14 cellular contexts compared by ENCODE assay signal in the genomic region with DNA sequence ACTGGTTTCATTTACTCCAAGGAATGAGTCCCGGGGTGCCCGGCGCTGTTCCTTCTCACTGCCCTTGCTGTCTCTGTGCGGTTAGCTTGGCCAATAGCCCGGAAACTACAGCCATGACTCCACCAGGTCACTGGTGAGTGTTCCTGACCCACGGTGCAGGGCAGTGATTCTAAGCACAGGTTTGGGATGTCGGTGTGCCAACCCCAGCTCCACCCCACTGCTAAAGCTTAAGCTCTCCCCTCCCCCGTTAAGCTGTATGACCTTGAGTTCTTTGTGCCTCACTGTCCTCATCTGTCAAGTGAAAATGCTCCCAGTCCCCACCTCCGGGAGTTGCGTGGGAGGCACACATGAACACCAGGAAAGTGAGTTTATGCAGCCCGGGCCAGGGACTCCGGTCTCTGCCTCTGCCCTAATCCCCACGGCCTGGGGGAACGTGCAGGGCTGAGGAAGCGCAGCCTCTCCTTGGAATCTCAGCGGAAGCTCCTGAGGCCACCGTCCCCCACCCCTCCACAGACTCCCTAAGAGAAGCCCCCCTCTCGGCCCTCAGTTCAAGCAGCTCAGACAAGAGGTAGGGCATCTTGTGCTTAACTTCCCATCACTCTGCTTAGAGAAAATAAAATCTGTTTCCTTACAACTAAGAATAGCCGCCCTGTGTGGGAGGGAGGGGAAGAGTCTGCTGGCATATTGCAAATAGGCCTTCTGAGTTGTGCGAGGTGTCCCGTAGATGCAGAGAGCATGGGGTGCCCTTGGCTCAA.
DNase-seq lines count a peak whose midpoint lies in the region; ATAC-seq, FAIRE-seq and TF ChIP-seq lines count a peak whose summit lies in the region.
"Had no signal": no experiment of that assay in that cellular context is flagged by ENCODE, and none has a peak within 500 bp of the region (broad histone marks: within the 10 kb centered on the region; RNA-seq: fewer than 3 reads in every experiment).

No MANE protein-coding gene starts in this region.

- H3K4me1 Mint-ChIP-seq in astrocyte (ENCODE audit: low read depth, unreplicated experiment): peaks cover 8% of the 10 kb centered on the region
- H3K4me1 Mint-ChIP-seq: activated B cell treated with CpG ODN at 0.5 μM for 24 hours had no signal

- TF ChIP-seq CTCF in astrocyte (IDR thresholded peaks at IDR 0.05; ENCODE audit: insufficient read depth, low read depth, low read length): no peak

- no peaks in the 10 kb centered on the region for H3K27me3 Mint-ChIP-seq in astrocyte (ENCODE audit: low read depth, unreplicated experiment)

- H2AFZ ChIP-seq in astrocyte (ENCODE audit: low read depth, low read length): peak overlapping the region; percentile 31

- peak; percentile 54 to 73 for ATAC-seq in right cardiac atrium
- ATAC-seq in HG03460 (IDR thresholded peaks at IDR 0.05; ENCODE audit: unreplicated experiment): no peak

- H3K4me3 Mint-ChIP-seq in astrocyte (ENCODE audit: unreplicated experiment): no peak overlapping the region
- H3K4me3 Mint-ChIP-seq: activated B cell treated with CpG ODN at 0.5 μM for 24 hours; activated T-helper 1 cell treated with anti-CD3 and anti-CD28 coated beads, Interleukin-12 subunit alpha, Interleukin-12 subunit beta, Interleukin-2, Interleukin-4 antibody, amounts not matched to agents 30 ng/mL and 10 ng/mL and 1 ng/mL, durations not matched to agents 14 hours and 24 hours and 36 hours; neural crest cell had no signal

- H3K9me3 Mint-ChIP-seq in astrocyte (ENCODE audit: unreplicated experiment): no peaks in the 10 kb centered on the region
- H3K9me3 Mint-ChIP-seq: activated B cell treated with CpG ODN at 0.5 μM for 24 hours; activated T-helper 1 cell treated with anti-CD3 and anti-CD28 coated beads, Interleukin-12 subunit alpha, Interleukin-12 subunit beta, Interleukin-2, Interleukin-4 antibody, amounts not matched to agents 30 ng/mL and 10 ng/mL and 1 ng/mL, durations not matched to agents 14 hours and 24 hours and 36 hours; neural crest cell had no signal

- H3K27ac ChIP-seq in astrocyte (ENCODE audit: low read depth, low read length) (peak overlapping the region; percentile 76), right cardiac atrium (ENCODE audit: low read length) (no peak overlapping the region), skeletal muscle tissue (ENCODE audit: low read depth, low read length) (peak overlapping the region; percentile 30)

- H3K4me3 ChIP-seq in H7 (ENCODE audit: insufficient read depth, low read depth, low read length): no peak overlapping the region
- H3K4me3 ChIP-seq in astrocyte (ENCODE audit: insufficient read depth, low read depth, low read length): no peak overlapping the region
- H3K4me3 ChIP-seq in right cardiac atrium (ENCODE audit: low read length): no peak overlapping the region
- H3K4me3 ChIP-seq in skeletal muscle tissue (ENCODE audit: low read length in 3 of 3): peak overlapping the region in 1 of 3 donors; percentile 28

- H3K9me3 ChIP-seq in astrocyte (ENCODE audit: insufficient read depth, low read depth, low read length) (no peaks in the 10 kb centered on the region), right cardiac atrium (ENCODE audit: control insufficient read depth, low read length) (no peaks in the 10 kb centered on the region), skeletal muscle tissue (ENCODE audit: control insufficient read depth in 3 of 3, low read length in 3 of 3) (no peaks in the 10 kb centered on the region)

- H3K36me3 Mint-ChIP-seq in astrocyte (ENCODE audit: low read depth, unreplicated experiment): peaks cover 2% of the 10 kb centered on the region

- H3K36me3 ChIP-seq in H7 (replicated peaks; ENCODE audit: control insufficient read depth, insufficient read depth, low read length) (no peaks in the 10 kb centered on the region), astrocyte (ENCODE audit: insufficient read depth, low read length) (no peaks in the 10 kb centered on the region), skeletal muscle tissue (ENCODE audit: control insufficient read depth in 3 of 3, insufficient read depth in 3 of 3, low read length in 3 of 3) (no peaks in the 10 kb centered on the region)

- H3K9ac ChIP-seq in astrocyte (ENCODE audit: low read length) (peak overlapping the region; percentile 77), skeletal muscle tissue (ENCODE audit: low read depth in 1 of 3, low read length in 3 of 3) (no peak overlapping the region)

- WGBS in right cardiac atrium: 48% methylated on average over 21 of the region's 21 CpGs

- peak; percentile 39 for DNase-seq in H7
- DNase-seq in astrocyte (ENCODE audit: low read depth): peak; percentile 87
- peak; percentile 32 to 53 (median 47) for DNase-seq in right cardiac atrium
- DNase-seq in stimulated activated naive CD4-positive, alpha-beta T cell treated with Interleukin-2 at 50 U/mL for 16 hours (lab: John Stamatoyannopoulos, UW): no peak
- DNase-seq in T-helper 2 cell: no peak
- DNase-seq in activated CD4-positive, alpha-beta T cell treated with anti-CD3 and anti-CD28 coated beads for 48 hours: no peak
- DNase-seq: activated B cell treated with CpG ODN at 0.5 μM for 24 hours; NCI-H2107; stimulated activated CD4-positive, alpha-beta T cell treated with anti-CD3 and anti-CD28 coated beads, Interleukin-4, amount 100 ng/mL, for 1 hour had no signal

- FAIRE-seq in astrocyte (lab: Jason Lieb, UNC): no peak
- FAIRE-seq: HTR-8/SVneo had no signal

- H4K20me1 ChIP-seq in astrocyte (ENCODE audit: insufficient read depth, low read length): no peaks in the 10 kb centered on the region

- no peak overlapping the region for H3K27ac Mint-ChIP-seq in astrocyte (ENCODE audit: unreplicated experiment)
- H3K27ac Mint-ChIP-seq: activated B cell treated with CpG ODN at 0.5 μM for 24 hours; activated T-helper 1 cell treated with anti-CD3 and anti-CD28 coated beads, Interleukin-12 subunit alpha, Interleukin-12 subunit beta, Interleukin-2, Interleukin-4 antibody, amounts not matched to agents 30 ng/mL and 10 ng/mL and 1 ng/mL, durations not matched to agents 14 hours and 24 hours and 36 hours had no signal

- intact Hi-C loops in right cardiac atrium (cut with DNase I): no loop called here

- H3K4me2 ChIP-seq in astrocyte (ENCODE audit: low read length): peak overlapping the region; percentile 69

- H3K4me1 ChIP-seq in astrocyte (ENCODE audit: insufficient read depth, low read length) (peaks cover 22% of the 10 kb centered on the region), right cardiac atrium (ENCODE audit: control insufficient read depth, insufficient read depth, low read length) (no peaks in the 10 kb centered on the region), skeletal muscle tissue (ENCODE audit: control insufficient read depth in 3 of 3, insufficient read depth in 3 of 3, low read length in 3 of 3) (peaks cover 0 to 4% (median 0%) of the 10 kb centered on the region in 3 donors)

- H3K27me3 ChIP-seq in H7 (ENCODE audit: control insufficient read depth, insufficient read depth, low read length): no peaks in the 10 kb centered on the region
- H3K27me3 ChIP-seq in astrocyte (ENCODE audit: insufficient read depth, low read length): no peaks in the 10 kb centered on the region
- H3K27me3 ChIP-seq in right cardiac atrium (ENCODE audit: control insufficient read depth, insufficient read depth): no peaks in the 10 kb centered on the region
- H3K27me3 ChIP-seq in skeletal muscle tissue (ENCODE audit: control insufficient read depth in 3 of 3, insufficient read depth in 3 of 3, low read length in 3 of 3): no peaks in the 10 kb centered on the region

- H3K79me2 ChIP-seq in astrocyte (ENCODE audit: insufficient read depth, low read length): no peaks in the 10 kb centered on the region

Comparison
In these comparisons a context has a peak if more than half of its experiments do, and no peak if none do; other contexts are left out.
1. DNase-seq: peak in H7 (single experiment), astrocyte (single experiment) and right cardiac atrium (3 of 3); none in stimulated activated naive CD4-positive, alpha-beta T cell treated with Interleukin-2 at 50 U/mL for 16 hours (single experiment), T-helper 2 cell (0 of 5) and activated CD4-positive, alpha-beta T cell treated with anti-CD3 and anti-CD28 coated beads for 48 hours (single experiment).